Comparison of ENCODE assay signal across 8 cellular contexts in genomic region chr19:6048808-6049405, GRCh38.
DNase-seq lines count a peak whose midpoint lies in the region; ATAC-seq and TF ChIP-seq lines count a peak whose summit lies in the region.

No MANE protein-coding gene starts in this region.

- H3K4me3 ChIP-seq in fibroblast of the aortic adventitia (ENCODE audit: low read depth, low read length): no peak overlapping the region

- no peak for ATAC-seq in HG03159 (IDR thresholded peaks at IDR 0.05; ENCODE audit: unreplicated experiment)

- DNase-seq in G401 (ENCODE audit: low spot score) (peak; percentile 82), RKO (ENCODE audit: low spot score) (peak; percentile 71), activated T-helper 1 cell treated with Interleukin-2 at 50 U/mL for 16 hours (ENCODE audit: low read depth) (peak; percentile 60), fibroblast of the aortic adventitia (ENCODE audit: low read depth) (peak; percentile 83), nucleus accumbens (lab: John Stamatoyannopoulos, UW) (peak in 42 of 56 donors; percentile 10 to 86 (median 42)), superior temporal gyrus (ENCODE audit: extremely low spot score) (peak; percentile 90)

- TF ChIP-seq CTCF in LNCAP (IDR thresholded peaks at IDR 0.05) (peak; percentile 86), fibroblast of the aortic adventitia (IDR thresholded peaks at IDR 0.05; ENCODE audit: insufficient read depth, low read length) (peak; percentile 94)

- in situ Hi-C loops in G401 (cut with HindIII; ENCODE audit: low sequenced_read_pairs): no loop called here
